22 cellular contexts compared by ENCODE assay signal in the genomic region with DNA sequence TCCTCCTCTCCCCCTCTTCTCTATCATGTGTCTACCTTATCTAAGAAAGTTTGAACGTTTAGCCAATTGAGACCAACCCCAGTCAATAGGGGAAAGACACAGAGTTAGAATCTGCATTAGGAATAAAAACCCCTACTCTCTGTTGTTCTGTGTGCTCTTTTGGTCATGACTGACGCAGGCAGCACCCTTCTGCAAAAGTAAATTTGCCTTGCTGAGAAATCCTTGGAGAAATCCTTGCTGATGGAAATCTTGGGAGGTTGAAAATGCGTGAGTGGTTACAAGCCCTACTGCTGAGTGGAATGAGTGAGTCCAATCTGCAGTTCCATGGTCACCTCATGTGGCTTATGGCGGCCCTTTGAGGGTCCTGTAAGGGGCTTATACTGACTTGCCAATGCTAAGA.
"Had no signal": no experiment of that assay in that cellular context is flagged by ENCODE, and none has a peak within 500 bp of the region (broad histone marks: within the 10 kb centered on the region; RNA-seq: fewer than 3 reads in every experiment).

No MANE protein-coding gene starts in this region.

- H3K4me1 Mint-ChIP-seq: IgD-negative memory B cell had no signal

- H3K36me3 Mint-ChIP-seq: IgD-negative memory B cell had no signal

- H3K4me3 Mint-ChIP-seq: IgD-negative memory B cell had no signal

- H3K27ac Mint-ChIP-seq: IgD-negative memory B cell had no signal

- FAIRE-seq: HTR-8/SVneo, RCC 7860 had no signal

- DNase-seq: KBM-7, NCI-H1092 treated with DMSO at 0.1 percent for 48 hours, NCI-H1436, NCI-H187, NCI-H2029, NCI-H2081 treated with DMSO at 0.1 percent for 48 hours, NCI-H2171, NCI-H226, NCI-H446, NCI-H510A, NCI-H524 treated with DMSO at 0.1 percent for 48 hours, NCI-H69, NCI-H774, Right ventricle myocardium superior, RPMI8226, SIG-M5 had no signal

- H3K36me3 ChIP-seq: SJSA1 had no signal

- H3K9me3 ChIP-seq: SJSA1 had no signal

- H3K27ac ChIP-seq: HL-60, SJSA1, SK-N-MC had no signal

- H3K4me1 ChIP-seq: SJSA1 had no signal

- H3K4me3 ChIP-seq: SJSA1, SK-N-MC had no signal

- H3K27me3 Mint-ChIP-seq: IgD-negative memory B cell had no signal

- H3K27me3 ChIP-seq: SJSA1 had no signal
